In genomic region chr10:92242910-92243671, GRCh38 we compare ENCODE assay signal across 8 cellular contexts. TPM values are rescaled to one million over a fixed set of nuclear protein-coding genes. Genes with fewer than 3 reads are reported as not detected.
DNase-seq lines count a peak whose midpoint lies in the region; ATAC-seq and TF ChIP-seq lines count a peak whose summit lies in the region.

No MANE protein-coding gene starts in this region.

- no peak for ATAC-seq in GM19351 (IDR thresholded peaks at IDR 0.05; ENCODE audit: unreplicated experiment)

- no peak for TF ChIP-seq CTCF in HFFc6 (IDR thresholded peaks at IDR 0.05)

- peaks cover 32% of the 10 kb centered on the region for H3K4me1 Mint-ChIP-seq in HFFc6 (ENCODE audit: low read depth)

- H3K4me2 ChIP-seq in BLaER1: peak overlapping the region; percentile 35

- 0 out of 2 replicates have a peak, but pooled peaks cover 2% of the 10 kb centered on the region for H3K36me3 Mint-ChIP-seq in HFFc6 (ENCODE audit: low read depth)

- H3K9ac ChIP-seq in BLaER1: no peak overlapping the region

- no peaks in the 10 kb centered on the region for H3K9me3 Mint-ChIP-seq in HFFc6

- H3K27me3 ChIP-seq in BLaER1: peaks cover 34% of the 10 kb centered on the region

- H3K4me3 ChIP-seq in BLaER1: peak overlapping the region; percentile 41; the same call in 1 of the 2 replicates

- DNase-seq in HFFc6 (peak; percentile 27), NCI-H460 (ENCODE audit: extremely low read depth, low read depth) (peak; percentile 43), ecto neural progenitor cell (ENCODE audit: low spot score) (peak; percentile 62), left kidney (ENCODE audit: low read depth, low spot score) (peak; percentile 88)
- peak; percentile 23 for DNase-seq in activated CD4-positive, alpha-beta T cell treated with anti-CD3 and anti-CD28 coated beads, Interleukin-2, amount 50 U/mL, for 1 hour
- DNase-seq in stimulated activated CD4-positive, alpha-beta T cell treated with anti-CD3 and anti-CD28 coated beads, Interleukin-2, amount 100 ng/mL, for 48 hours: peak; percentile 15 to 16

- peaks cover 47% of the 10 kb centered on the region for H3K4me1 ChIP-seq in BLaER1

- peak overlapping the region; percentile 80; the same call in 1 of the 2 replicates for H3K4me3 Mint-ChIP-seq in HFFc6

- peak overlapping the region; percentile 22; the same call in 1 of the 2 replicates for H3K27ac Mint-ChIP-seq in HFFc6

- peaks cover 20% of the 10 kb centered on the region for H4K20me1 ChIP-seq in BLaER1

- no peaks in the 10 kb centered on the region for H3K27me3 Mint-ChIP-seq in HFFc6 (ENCODE audit: insufficient read depth)

- H3K27ac ChIP-seq in BLaER1: no peak overlapping the region

- no peaks in the 10 kb centered on the region for H3K9me3 ChIP-seq in BLaER1

- H3K36me3 ChIP-seq in BLaER1: peaks cover 12% of the 10 kb centered on the region

RNA-seq across cellular contexts. Expression of gene CPEB3, which starts 47.8 kb away (rescaled TPM):
- 1 to 10 TPM in 4 of 6 experiments, under 1 TPM in 2; 0.85 to 1.1 (median 1.0) TPM for total RNA-seq in HFFc6 (2021; fragmentation: NEBNext Ultra II Directional; extraction: Animal tissue kit (Norgen Biotek cat#: 25700))
- 3.4 and 3.5 TPM in 2 replicates for total RNA-seq in NCI-H460 (2014; rRNA removed; shearing (Covaris generic))
- 1.0 and 1.1 TPM in 2 replicates for polyA plus RNA-seq in NCI-H460 (2014; cell fraction: nucleus; rRNA removed)

RNA-seq across cellular contexts. Expression of gene MARCHF5, which starts 47.9 kb away (rescaled TPM):
- total RNA-seq in HFFc6 (2021; fragmentation: NEBNext Ultra II Directional; extraction: Animal tissue kit (Norgen Biotek cat#: 25700)): 10 to 100 TPM; 36.2 to 48.2 (median 41.2) TPM
- total RNA-seq in NCI-H460 (2014; rRNA removed; shearing (Covaris generic)): 8.5 and 9.7 TPM in 2 replicates
- 12.5 and 15.2 TPM in 2 replicates for polyA plus RNA-seq in NCI-H460 (2014; cell fraction: nucleus; rRNA removed)

Comparison
In these comparisons a context has a peak if more than half of its experiments do, and no peak if none do; other contexts are left out.
1. DNase-seq: peak in every context shown above with its lines; median percentile 88 in left kidney; 62 in ecto neural progenitor cell; 43 in NCI-H460; 27 in HFFc6; 23 in activated CD4-positive, alpha-beta T cell treated with anti-CD3 and anti-CD28 coated beads, Interleukin-2, amount 50 U/mL, for 1 hour; 16 in stimulated activated CD4-positive, alpha-beta T cell treated with anti-CD3 and anti-CD28 coated beads, Interleukin-2, amount 100 ng/mL, for 48 hours.